ENCODE assay signal across 26 cellular contexts in the genomic region with DNA sequence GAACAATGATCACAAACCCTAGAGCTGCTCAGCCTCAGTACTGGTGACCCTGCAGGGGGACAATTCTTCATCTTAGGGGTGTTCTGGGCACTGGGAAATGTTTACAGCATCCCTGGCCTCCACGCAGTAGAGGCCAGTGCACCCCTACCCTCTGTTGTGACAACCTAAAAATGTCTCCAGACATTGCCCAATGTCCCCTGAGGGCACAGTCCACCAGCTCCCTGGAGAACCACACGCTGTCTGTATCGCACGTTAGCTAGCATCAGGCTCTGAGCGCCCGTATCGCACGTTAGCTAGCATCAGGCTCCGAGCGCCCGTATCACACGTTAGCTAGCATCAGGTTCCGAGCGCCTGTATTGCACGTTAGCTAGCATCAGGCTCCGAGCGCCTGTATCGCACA.
"Had no signal": no experiment of that assay in that cellular context is flagged by ENCODE, and none has a peak within 500 bp of the region (broad histone marks: within the 10 kb centered on the region; RNA-seq: fewer than 3 reads in every experiment).

No MANE protein-coding gene starts in this region.

- H3K4me3 ChIP-seq: lung, neural progenitor cell, pancreas, prostate gland, sigmoid colon, spleen, suprapubic skin, thoracic aorta, tibial artery, vagina had no signal

- H3K36me3 ChIP-seq: neural progenitor cell, pancreas, prostate gland, sigmoid colon, spleen, suprapubic skin, thoracic aorta, tibial artery, vagina had no signal

- DNase-seq: hippocampal formation; kidney glomerular epithelial cell; left cardiac atrium; left ventricle myocardium superior; mesendoderm; naive B cell; natural killer cell; nephron progenitor cell; pancreas; retina; sigmoid colon; spleen; stimulated activated CD4-positive, alpha-beta T cell treated with anti-CD3 and anti-CD28 coated beads, Interleukin-4, amount 100 ng/mL, for 24 hours; stimulated activated naive CD4-positive, alpha-beta T cell; tibial artery had no signal

- H3K27ac Mint-ChIP-seq: mesothelial cell of epicardium; natural killer cell; nephron progenitor cell; neural progenitor cell; stimulated activated effector memory CD8-positive, alpha-beta T cell treated with anti-CD3 and anti-CD28 coated beads, Interleukin-12 subunit alpha, Interleukin-12 subunit beta, amount 100 ng/mL, for 72 hours; stimulated activated naive CD8-positive, alpha-beta T cell treated with anti-CD3 and anti-CD28 coated beads, Interleukin-15, Interleukin-2, amounts not matched to agents 100 ng/mL and 50 ng/mL, for 24 hours; type B pancreatic cell had no signal

- H3K9me3 ChIP-seq: pancreas, prostate gland, suprapubic skin, thoracic aorta, tibial artery, vagina had no signal

- H3K27me3 Mint-ChIP-seq: type B pancreatic cell had no signal

- ATAC-seq: left cardiac atrium; left ventricle myocardium superior; natural killer cell; right cardiac atrium; stimulated activated effector memory CD8-positive, alpha-beta T cell treated with anti-CD3 and anti-CD28 coated beads, Interleukin-12 subunit alpha, Interleukin-12 subunit beta, amount 100 ng/mL, for 72 hours had no signal

- H3K36me3 Mint-ChIP-seq: mesothelial cell of epicardium; natural killer cell; neural progenitor cell; stimulated activated effector memory CD8-positive, alpha-beta T cell treated with anti-CD3 and anti-CD28 coated beads, Interleukin-12 subunit alpha, Interleukin-12 subunit beta, amount 100 ng/mL, for 72 hours; type B pancreatic cell had no signal

- H3K9me3 Mint-ChIP-seq: mesothelial cell of epicardium; natural killer cell; nephron progenitor cell; stimulated activated effector memory CD8-positive, alpha-beta T cell treated with anti-CD3 and anti-CD28 coated beads, Interleukin-12 subunit alpha, Interleukin-12 subunit beta, amount 100 ng/mL, for 72 hours; stimulated activated naive CD8-positive, alpha-beta T cell treated with anti-CD3 and anti-CD28 coated beads, Interleukin-15, Interleukin-2, amounts not matched to agents 100 ng/mL and 50 ng/mL, for 24 hours; type B pancreatic cell had no signal

- H3K4me1 Mint-ChIP-seq: natural killer cell had no signal

- H3K27ac ChIP-seq: neural progenitor cell, pancreas, prostate gland, sigmoid colon, spleen, suprapubic skin, vagina had no signal

- H3K4me1 ChIP-seq: pancreas, prostate gland, suprapubic skin, vagina had no signal

- H3K4me3 Mint-ChIP-seq: mesothelial cell of epicardium; natural killer cell; nephron progenitor cell; neural progenitor cell; stimulated activated effector memory CD8-positive, alpha-beta T cell treated with anti-CD3 and anti-CD28 coated beads, Interleukin-12 subunit alpha, Interleukin-12 subunit beta, amount 100 ng/mL, for 72 hours; stimulated activated naive CD8-positive, alpha-beta T cell treated with anti-CD3 and anti-CD28 coated beads, Interleukin-15, Interleukin-2, amounts not matched to agents 100 ng/mL and 50 ng/mL, for 24 hours; type B pancreatic cell had no signal

- H3K27me3 ChIP-seq: neural progenitor cell, pancreas, tibial artery, vagina had no signal
